12 cellular contexts compared by ENCODE assay signal in the genomic region with DNA sequence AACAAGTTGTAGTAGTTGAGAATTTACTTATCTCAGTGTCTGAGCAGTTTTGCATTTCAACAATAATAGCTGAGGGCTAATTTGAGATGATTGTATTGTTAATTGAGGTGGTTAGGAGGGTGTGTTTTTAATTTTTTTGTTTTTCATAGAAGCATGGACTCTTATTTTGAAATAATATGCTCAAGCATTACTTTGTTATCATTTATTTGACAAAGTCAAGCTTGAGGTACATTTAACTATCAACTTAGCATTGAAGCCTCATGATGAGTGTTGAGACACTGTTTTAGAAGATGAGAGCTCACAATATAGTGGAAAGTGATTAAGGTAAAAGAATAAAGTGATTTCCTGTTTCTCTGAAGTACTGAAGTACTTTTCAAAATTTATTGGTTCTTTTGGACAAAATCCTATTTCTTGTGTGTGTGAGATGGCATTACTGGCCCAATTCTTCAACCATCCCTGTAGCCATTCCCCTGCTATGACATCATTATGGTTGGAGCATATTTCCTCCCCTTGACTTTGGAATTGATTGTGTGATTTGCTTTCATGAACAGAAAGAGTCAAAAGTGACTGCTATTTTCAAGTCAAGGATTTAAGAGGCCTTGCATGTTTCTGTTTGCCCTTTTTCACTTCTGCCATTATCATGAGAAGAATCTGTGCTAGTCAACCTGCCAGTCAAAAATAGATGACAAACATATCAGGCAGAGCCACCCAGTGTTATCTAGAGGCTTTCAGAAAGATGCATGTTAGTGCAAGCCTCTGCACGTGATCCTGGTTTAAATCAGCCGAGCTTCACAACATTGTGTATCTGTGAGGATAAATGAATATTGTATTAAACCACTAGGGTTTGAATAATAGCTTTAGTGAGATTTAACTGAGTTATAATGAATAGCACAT.
DNase-seq lines count a peak whose midpoint lies in the region; ATAC-seq and TF ChIP-seq lines count a peak whose summit lies in the region.
"Had no signal": no experiment of that assay in that cellular context is flagged by ENCODE, and none has a peak within 500 bp of the region (broad histone marks: within the 10 kb centered on the region; RNA-seq: fewer than 3 reads in every experiment).

No MANE protein-coding gene starts in this region.

- peak overlapping the region; percentile 75 to 82 for H4K8ac ChIP-seq in IMR-90 (ENCODE audit: low read depth in 2 of 2, low read length in 2 of 2)

- H3K27me3 ChIP-seq in IMR-90 (ENCODE audit: control insufficient read depth, insufficient read depth, low read length) (no peaks in the 10 kb centered on the region), endocrine pancreas (ENCODE audit: control insufficient read depth, insufficient read depth, low read length) (no peaks in the 10 kb centered on the region)

- H3K36me3 ChIP-seq in IMR-90 (ENCODE audit: control insufficient read depth, insufficient read depth, low read length) (no peaks in the 10 kb centered on the region), endocrine pancreas (ENCODE audit: control insufficient read depth, insufficient read depth, low read length) (no peaks in the 10 kb centered on the region)

- TF ChIP-seq POLR2A in IMR-90 (IDR thresholded peaks at IDR 0.05; ENCODE audit: low read depth, low read length), result no peak

- H2BK5ac ChIP-seq in IMR-90 (ENCODE audit: low read depth, low read length, poor library complexity, severe bottlenecking), result peak overlapping the region; percentile 90

- H3K9me3 Mint-ChIP-seq in activated naive CD8-positive, alpha-beta T cell treated with anti-CD3 and anti-CD28 coated beads for 36 hours, result peaks cover 2% of the 10 kb centered on the region

- H3K27me3 Mint-ChIP-seq in activated naive CD8-positive, alpha-beta T cell treated with anti-CD3 and anti-CD28 coated beads for 36 hours, result no peaks in the 10 kb centered on the region

- in situ Hi-C loops in IMR-90 (cut with MboI; ENCODE audit: low sequenced_read_pairs), result no loop called here

- H3K9me3 ChIP-seq in IMR-90 (ENCODE audit: control insufficient read depth, insufficient read depth, low read length), result peaks cover 6% of the 10 kb centered on the region
- no peaks in the 10 kb centered on the region for H3K9me3 ChIP-seq in endocrine pancreas (ENCODE audit: control insufficient read depth, low read length)

- POLR2A ChIA-PET in IMR-90 (lab: Charles Lee; ENCODE audit: unreplicated experiment), result no interaction called here

- H3K27ac ChIP-seq in IMR-90 (ENCODE audit: insufficient read depth, low read length), result peak overlapping the region; percentile 88

- H2BK20ac ChIP-seq in IMR-90 (ENCODE audit: low read depth, low read length), result peak overlapping the region; percentile 95

- H3K79me1 ChIP-seq in IMR-90 (ENCODE audit: low read depth in 1 of 2, low read length in 2 of 2), result no peaks in the 10 kb centered on the region

- no peak for TF ChIP-seq CTCF in IMR-90 (conservative IDR thresholded peaks at IDR 0.05; ENCODE audit: low read depth, low read length)

- H3K4me3 ChIP-seq in IMR-90 (ENCODE audit: insufficient read depth, low read depth, low read length) (no peak overlapping the region), endocrine pancreas (ENCODE audit: control insufficient read depth, insufficient read depth, low read length) (peak overlapping the region; percentile 34)

- H2BK120ac ChIP-seq in IMR-90 (ENCODE audit: low read depth, low read length), result peak overlapping the region; percentile 91

- H2BK15ac ChIP-seq in IMR-90 (ENCODE audit: low read depth, low read length), result peak overlapping the region; percentile 91

- ATAC-seq in GM18511 (IDR thresholded peaks at IDR 0.05; ENCODE audit: unreplicated experiment), result peak; percentile 32
- ATAC-seq in IMR-90 (ENCODE audit: low read depth), result peak; percentile 35
- ATAC-seq in GM18861 (IDR thresholded peaks at IDR 0.05; ENCODE audit: unreplicated experiment), result no peak
- ATAC-seq in HG02763 (IDR thresholded peaks at IDR 0.05; ENCODE audit: unreplicated experiment), result no peak

- peak overlapping the region; percentile 84 for H3K18ac ChIP-seq in IMR-90 (ENCODE audit: low read depth, low read length)

- H4K5ac ChIP-seq in IMR-90 (ENCODE audit: low read depth, low read length), result peak overlapping the region; percentile 66; the same call in 1 of the 2 replicates

- H3K14ac ChIP-seq in IMR-90 (replicated peaks; ENCODE audit: low read depth, low read length), result peak overlapping the region; percentile 85

- H3K23ac ChIP-seq in IMR-90 (ENCODE audit: low read depth, low read length), result peak overlapping the region; percentile 30; the same call in 1 of the 2 replicates

- peak overlapping the region; percentile 84 for H4K91ac ChIP-seq in IMR-90 (ENCODE audit: insufficient read depth, low read depth, low read length)

- H3K9ac ChIP-seq in IMR-90 (ENCODE audit: low read depth, low read length) (no peak overlapping the region), endocrine pancreas (ENCODE audit: control insufficient read depth, insufficient read depth, low read length) (no peak overlapping the region)

- no peaks in the 10 kb centered on the region; the same call in none of the 2 replicates for H3K9me1 ChIP-seq in IMR-90 (ENCODE audit: insufficient read depth, low read length)

- H3K27ac Mint-ChIP-seq in activated naive CD8-positive, alpha-beta T cell treated with anti-CD3 and anti-CD28 coated beads for 36 hours, result no peak overlapping the region

- peaks cover 9% of the 10 kb centered on the region for H3K4me1 ChIP-seq in IMR-90 (ENCODE audit: control insufficient read depth, insufficient read depth, low read length)
- H3K4me1 ChIP-seq in endocrine pancreas (ENCODE audit: control insufficient read depth, insufficient read depth, low read length), result peaks cover 11% of the 10 kb centered on the region

- CTCF ChIA-PET in IMR-90 (lab: Yijun Ruan, JAX), result no interaction called here

- no peaks in the 10 kb centered on the region for H4K20me1 ChIP-seq in IMR-90 (ENCODE audit: insufficient read depth, low read length)

- H3K4me3 Mint-ChIP-seq in activated naive CD8-positive, alpha-beta T cell treated with anti-CD3 and anti-CD28 coated beads for 36 hours, result no peak overlapping the region

- WGBS in IMR-90 (ENCODE audit: extremely low coverage in 2 of 2, insufficient read length in 1 of 2), 2 experiments, result no CpG with 5 or more reads among the region's 2 CpGs

- no peak overlapping the region for H2AFZ ChIP-seq in IMR-90 (replicated peaks; ENCODE audit: low read length, poor library complexity)

- no peaks in the 10 kb centered on the region for H3K4me1 Mint-ChIP-seq in activated naive CD8-positive, alpha-beta T cell treated with anti-CD3 and anti-CD28 coated beads for 36 hours

- DNase-seq in IMR-90 (peak; percentile 45), renal cortical epithelial cell (ENCODE audit: low read depth) (peak; percentile 34)
- no peak for DNase-seq in stimulated activated CD4-positive, alpha-beta T cell treated with anti-CD3 and anti-CD28 coated beads, Interleukin-15, amount 100 ng/mL, for 24 hours
- no peak for DNase-seq in activated naive CD8-positive, alpha-beta T cell treated with anti-CD3 and anti-CD28 coated beads for 36 hours
- DNase-seq: activated CD8-positive, alpha-beta memory T cell treated with anti-CD3 and anti-CD28 coated beads for 24 hours; effector CD4-positive, alpha-beta T cell; NCI-H1436; T1000 had no signal

- no peak for TF ChIP-seq RAD21 in IMR-90 (IDR thresholded peaks at IDR 0.05; ENCODE audit: low read length)

- H3K4ac ChIP-seq in IMR-90 (ENCODE audit: low read depth, low read length), result peak overlapping the region; percentile 78

- dilution Hi-C loops in IMR-90 (cut with HindIII; ENCODE audit: low sequenced_read_pairs, unreplicated experiment), result no loop called here

- no TSS peak for BruUV-seq in IMR-90 (replicated peaks; lab: Mats Ljungman, UMichigan)

- H2AK9ac ChIP-seq in IMR-90 (replicated peaks; ENCODE audit: low read depth, low read length, poor library complexity), result no peak overlapping the region

- H2AK5ac ChIP-seq in IMR-90 (ENCODE audit: low read depth, low read length), result peak overlapping the region; percentile 74

- H3K4me2 ChIP-seq in IMR-90 (ENCODE audit: low read depth, low read length), result peak overlapping the region; percentile 14; the same call in 1 of the 2 replicates

- intact Hi-C loops in IMR-90 (cut with micrococcal nuclease), result loop anchor here (5.0 kb wide), 1 partner anchor 899 kb away; no protein-coding TSS in a partner anchor

- H3K56ac ChIP-seq in IMR-90 (ENCODE audit: extremely low read depth, insufficient read depth, low read length), result peak overlapping the region; percentile 62; the same call in 1 of the 2 replicates

- H3K36me3 Mint-ChIP-seq in activated naive CD8-positive, alpha-beta T cell treated with anti-CD3 and anti-CD28 coated beads for 36 hours, result no peaks in the 10 kb centered on the region

TF ChIP-seq in IMR-90, 13 proteins besides CTCF, POLR2A, EP300 and RAD21:
- TF ChIP-seq MAFK (IDR thresholded peaks at IDR 0.05; ENCODE audit: low read depth, low read length) (no peak), BHLHE40 (IDR thresholded peaks at IDR 0.05; ENCODE audit: low read depth, low read length) (no peak), SMC3 (IDR thresholded peaks at IDR 0.05; ENCODE audit: low read depth, low read length) (no peak), MAZ (IDR thresholded peaks at IDR 0.05; ENCODE audit: borderline replicate concordance, low read depth, low read length) (no peak)
- TF ChIP-seq, protein P1, sequence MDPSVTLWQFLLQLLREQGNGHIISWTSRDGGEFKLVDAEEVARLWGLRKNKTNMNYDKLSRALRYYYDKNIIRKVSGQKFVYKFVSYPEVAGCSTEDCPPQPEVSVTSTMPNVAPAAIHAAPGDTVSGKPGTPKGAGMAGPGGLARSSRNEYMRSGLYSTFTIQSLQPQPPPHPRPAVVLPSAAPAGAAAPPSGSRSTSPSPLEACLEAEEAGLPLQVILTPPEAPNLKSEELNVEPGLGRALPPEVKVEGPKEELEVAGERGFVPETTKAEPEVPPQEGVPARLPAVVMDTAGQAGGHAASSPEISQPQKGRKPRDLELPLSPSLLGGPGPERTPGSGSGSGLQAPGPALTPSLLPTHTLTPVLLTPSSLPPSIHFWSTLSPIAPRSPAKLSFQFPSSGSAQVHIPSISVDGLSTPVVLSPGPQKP (IDR thresholded peaks at IDR 0.05; ENCODE audit: borderline replicate concordance, low read depth, low read length), result no peak

Comparison
In these comparisons a context has a peak if more than half of its experiments do, and no peak if none do; other contexts are left out.
1. ATAC-seq: peak in GM18511 (single experiment) and IMR-90 (single experiment); none in GM18861 (single experiment) and HG02763 (single experiment).
2. DNase-seq: peak in IMR-90 (single experiment) and renal cortical epithelial cell (single experiment); none in stimulated activated CD4-positive, alpha-beta T cell treated with anti-CD3 and anti-CD28 coated beads, Interleukin-15, amount 100 ng/mL, for 24 hours (single experiment) and activated naive CD8-positive, alpha-beta T cell treated with anti-CD3 and anti-CD28 coated beads for 36 hours (single experiment).